ENCODE assay signal across 16 cellular contexts in the genomic region with DNA sequence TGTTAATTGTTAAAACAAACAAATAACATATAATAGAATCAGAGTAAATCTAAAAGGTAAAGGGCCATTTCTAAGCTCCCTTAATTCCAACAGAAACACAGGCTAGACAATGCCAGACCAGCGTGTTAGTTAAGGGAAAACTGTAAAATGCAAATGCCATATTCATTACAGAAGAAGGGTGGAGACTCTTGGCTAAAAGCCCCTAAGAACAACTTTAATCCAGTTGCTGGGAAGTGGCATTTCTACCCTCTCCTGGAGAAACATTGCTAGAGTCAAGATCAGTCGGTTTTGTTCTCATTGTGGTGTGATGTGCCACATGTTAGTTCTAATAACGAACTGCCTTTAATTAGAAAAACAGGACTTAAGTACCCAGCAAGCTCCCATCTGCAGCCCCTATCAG.
DNase-seq lines count a peak whose midpoint lies in the region; ATAC-seq, FAIRE-seq and TF ChIP-seq lines count a peak whose summit lies in the region.
"Had no signal": no experiment of that assay in that cellular context is flagged by ENCODE, and none has a peak within 500 bp of the region (broad histone marks: within the 10 kb centered on the region; RNA-seq: fewer than 3 reads in every experiment).

No MANE protein-coding gene starts in this region.

- H3K27me3 ChIP-seq in H9 (ENCODE audit: insufficient read depth, low read length) = no peaks in the 10 kb centered on the region
- H3K27me3 ChIP-seq in spleen (replicated peaks in 1 of 7) = no peaks in the 10 kb centered on the region

- H2BK20ac ChIP-seq in H9 (ENCODE audit: low read depth, low read length, poor library complexity, severe bottlenecking) = no peak overlapping the region

- no peak overlapping the region for H4K5ac ChIP-seq in H9 (ENCODE audit: insufficient read length, low read depth, low read length)

- no peak for TF ChIP-seq POLR2A in spleen (IDR thresholded peaks at IDR 0.05)

- H3K27ac ChIP-seq in H9 (ENCODE audit: insufficient read length, low read depth, low read length) (no peak overlapping the region), kidney (ENCODE audit: low read depth in 2 of 2, low read length in 2 of 2) (no peak overlapping the region), spleen (peak overlapping the region in 7 of 8 donors; percentile 14 to 53 (median 36))

- H3K4me2 ChIP-seq in H9 (ENCODE audit: insufficient read depth, insufficient read length, low read length) = no peak overlapping the region

- H3K79me1 ChIP-seq in H9 (ENCODE audit: insufficient read depth, low read depth, low read length, poor library complexity, severe bottlenecking) = no peaks in the 10 kb centered on the region

- H2BK120ac ChIP-seq in H9 (ENCODE audit: low read depth, low read length, poor library complexity, severe bottlenecking) = no peak overlapping the region

- peak overlapping the region; percentile 15 for H3K4me3 ChIP-seq in epithelial cell of proximal tubule (ENCODE audit: low read depth, low read length)
- H3K4me3 ChIP-seq in kidney (ENCODE audit: low read length in 2 of 2) = peak overlapping the region; percentile 30 to 36
- H3K4me3 ChIP-seq in spleen = no peak overlapping the region

- H3K27me3 Mint-ChIP-seq in H9 (ENCODE audit: low read depth) = no peaks in the 10 kb centered on the region
- H3K27me3 Mint-ChIP-seq in activated naive CD4-positive, alpha-beta T cell treated with anti-CD3 and anti-CD28 coated beads for 36 hours (ENCODE audit: low read depth) = no peaks in the 10 kb centered on the region
- H3K27me3 Mint-ChIP-seq in effector memory CD8-positive, alpha-beta T cell = no peaks in the 10 kb centered on the region
- H3K27me3 Mint-ChIP-seq: B cell; CD4-positive, alpha-beta T cell had no signal

- no peaks in the 10 kb centered on the region for H3K4me1 ChIP-seq in H9 (ENCODE audit: insufficient read depth, low read length)
- peaks cover 0 to 3% of the 10 kb centered on the region in 2 donors for H3K4me1 ChIP-seq in kidney (ENCODE audit: control insufficient read depth in 1 of 2, insufficient read depth in 1 of 2, low read depth in 1 of 2, low read length in 2 of 2)
- H3K4me1 ChIP-seq in spleen = no peaks in the 10 kb centered on the region

- no peak overlapping the region for H3K9ac ChIP-seq in H9 (ENCODE audit: extremely low read depth, insufficient read length, low read length)
- no peak overlapping the region for H3K9ac ChIP-seq in kidney (ENCODE audit: low read length in 2 of 2)

- H3K36me3 Mint-ChIP-seq in H9 (ENCODE audit: insufficient read depth in 1 of 3, low read depth in 3 of 3) = peaks cover 5 to 19% (median 16%) of the 10 kb centered on the region in 3 experiments; a peak in 6 of 7 replicates
- H3K36me3 Mint-ChIP-seq in activated naive CD4-positive, alpha-beta T cell treated with anti-CD3 and anti-CD28 coated beads for 36 hours (ENCODE audit: low read depth) = no peaks in the 10 kb centered on the region
- no peaks in the 10 kb centered on the region for H3K36me3 Mint-ChIP-seq in effector memory CD8-positive, alpha-beta T cell (ENCODE audit: insufficient read depth)

- no peak overlapping the region for H2BK5ac ChIP-seq in H9 (ENCODE audit: insufficient read length, low read length)

- peak overlapping the region in 2 of 3 experiments; percentile 61 to 80; a peak in 1 of 7 replicates for H3K27ac Mint-ChIP-seq in H9
- H3K27ac Mint-ChIP-seq in activated naive CD4-positive, alpha-beta T cell treated with anti-CD3 and anti-CD28 coated beads for 36 hours = no peak overlapping the region
- no peak overlapping the region for H3K27ac Mint-ChIP-seq in effector memory CD8-positive, alpha-beta T cell
- H3K27ac Mint-ChIP-seq: B cell; CD4-positive, alpha-beta T cell had no signal

- no peak overlapping the region for H4K91ac ChIP-seq in H9 (ENCODE audit: insufficient read length, low read depth, low read length)

- no CpG with 5 or more reads among the region's 3 CpGs for WGBS in H9 (ENCODE audit: extremely low coverage, insufficient read length, low lambda C conversion rate)
- 57 to 83% (median 61%) methylated on average over 3 of the region's 3 CpGs for WGBS in spleen, 5 donors

- no peak overlapping the region for H3K4me3 Mint-ChIP-seq in H9
- no peak overlapping the region for H3K4me3 Mint-ChIP-seq in activated naive CD4-positive, alpha-beta T cell treated with anti-CD3 and anti-CD28 coated beads for 36 hours
- no peak overlapping the region for H3K4me3 Mint-ChIP-seq in effector memory CD8-positive, alpha-beta T cell
- H3K4me3 Mint-ChIP-seq: B cell; CD4-positive, alpha-beta T cell had no signal

- no peak overlapping the region for H2BK12ac ChIP-seq in H9 (ENCODE audit: insufficient read length, low read depth, low read length)

- H2AFZ ChIP-seq in H9 (ENCODE audit: low read length) = no peak overlapping the region

- DNase-seq in H9 (no peak), epithelial cell of proximal tubule (ENCODE audit: low read depth) (no peak), kidney (no peak), spleen (no peak)
- DNase-seq in stimulated activated naive CD4-positive, alpha-beta T cell treated with Interleukin-2 at 50 U/mL for 16 hours (lab: John Stamatoyannopoulos, UW) = no peak
- DNase-seq in activated naive CD4-positive, alpha-beta T cell treated with anti-CD3 and anti-CD28 coated beads for 36 hours = no peak
- no peak for DNase-seq in effector memory CD8-positive, alpha-beta T cell
- DNase-seq: CD4-positive, alpha-beta T cell; DND-41; GDM1; NCI-H2029; NCI-H510A; SHP77 treated with DMSO at 0.1 percent for 48 hours had no signal

- CTCF ChIA-PET in activated naive CD4-positive, alpha-beta T cell treated with anti-CD3 and anti-CD28 coated beads for 36 hours (lab: Charles Lee) = no interaction called here

- H3K23ac ChIP-seq in H9 (ENCODE audit: insufficient read length, low read depth, low read length) = no peak overlapping the region

- no peaks in the 10 kb centered on the region; a peak in 2 of 4 replicates for H3K4me1 Mint-ChIP-seq in H9
- H3K4me1 Mint-ChIP-seq in activated naive CD4-positive, alpha-beta T cell treated with anti-CD3 and anti-CD28 coated beads for 36 hours (ENCODE audit: low read depth) = no peaks in the 10 kb centered on the region
- H3K4me1 Mint-ChIP-seq in effector memory CD8-positive, alpha-beta T cell (ENCODE audit: low read depth in 2 of 2) = no peaks in the 10 kb centered on the region
- H3K4me1 Mint-ChIP-seq: B cell had no signal

- no peak overlapping the region for H3K14ac ChIP-seq in H9 (ENCODE audit: insufficient read depth, low read length)

- TF ChIP-seq CTCF in H9 (conservative IDR thresholded peaks at IDR 0.05) (no peak), epithelial cell of proximal tubule (conservative IDR thresholded peaks at IDR 0.05; ENCODE audit: low read depth, low read length) (peak; percentile 9), kidney (IDR thresholded peaks at IDR 0.05; ENCODE audit: borderline replicate concordance, extremely low read depth, insufficient read depth) (no peak), spleen (IDR thresholded peaks at IDR 0.05 in 8 of 11, conservative IDR thresholded peaks at IDR 0.05 in 3 of 11) (no peak)

- H4K8ac ChIP-seq in H9 (replicated peaks; ENCODE audit: insufficient read length, low read depth, low read length) = no peak overlapping the region

- no peaks in the 10 kb centered on the region for H3K9me3 Mint-ChIP-seq in H9
- peaks cover 7% of the 10 kb centered on the region for H3K9me3 Mint-ChIP-seq in activated naive CD4-positive, alpha-beta T cell treated with anti-CD3 and anti-CD28 coated beads for 36 hours
- H3K9me3 Mint-ChIP-seq in effector memory CD8-positive, alpha-beta T cell = peaks cover 2 to 6% of the 10 kb centered on the region in 2 donors

- H3K9me3 ChIP-seq in H9 (ENCODE audit: control insufficient read depth, low read depth, low read length) (no peaks in the 10 kb centered on the region), kidney (ENCODE audit: control insufficient read depth in 1 of 2, low read length in 2 of 2) (no peaks in the 10 kb centered on the region), spleen (no peaks in the 10 kb centered on the region)

- no peaks in the 10 kb centered on the region for H3K79me2 ChIP-seq in H9 (ENCODE audit: insufficient read depth, low read length)

- no peak overlapping the region for H2AK5ac ChIP-seq in H9 (ENCODE audit: insufficient read length, low read length)

- no peak overlapping the region for H3K56ac ChIP-seq in H9 (ENCODE audit: insufficient read length, low read depth, low read length)

- H3K18ac ChIP-seq in H9 (ENCODE audit: insufficient read length, low read depth, low read length) = no peak overlapping the region

- H3K4ac ChIP-seq in H9 (ENCODE audit: low read depth, low read length) = no peak overlapping the region

- no peaks in the 10 kb centered on the region for H4K20me1 ChIP-seq in H9 (ENCODE audit: control insufficient read depth, insufficient read depth, insufficient read length)

- intact Hi-C loops in kidney (cut with DNase I) (no loop called here), spleen (cut with DNase I; ENCODE audit: low total_unique reads) (no loop called here)
- intact Hi-C loops in activated naive CD4-positive, alpha-beta T cell treated with anti-CD3 and anti-CD28 coated beads for 36 hours (cut with micrococcal nuclease) = no loop called here

- H2BK15ac ChIP-seq in H9 (ENCODE audit: low read depth, low read length) = no peak overlapping the region

- ATAC-seq in effector memory CD8-positive, alpha-beta T cell (replicated peaks) = no peak
- no peak for ATAC-seq in HG02588 (IDR thresholded peaks at IDR 0.05; ENCODE audit: unreplicated experiment)

- FAIRE-seq in kidney (lab: Jason Lieb, UNC) = no peak
- FAIRE-seq: D721Med had no signal

- no peaks in the 10 kb centered on the region for H3K23me2 ChIP-seq in H9 (ENCODE audit: insufficient read length, low read depth, low read length, poor library complexity, severe bottlenecking)

- no peak overlapping the region for H3T11ph ChIP-seq in H9 (ENCODE audit: low read length)

- H3K36me3 ChIP-seq in kidney (ENCODE audit: control insufficient read depth in 1 of 2, insufficient read depth in 2 of 2, low read length in 2 of 2) = no peaks in the 10 kb centered on the region
- H3K36me3 ChIP-seq in spleen = no peaks in the 10 kb centered on the region

Comparison
In these comparisons a context has a peak if more than half of its experiments do, and no peak if none do; other contexts are left out.
1. H3K27ac ChIP-seq: peak in spleen (7 of 8); none in H9 (single experiment) and kidney (0 of 2).
2. H3K27ac Mint-ChIP-seq: peak in H9 (2 of 3); none in activated naive CD4-positive, alpha-beta T cell treated with anti-CD3 and anti-CD28 coated beads for 36 hours (single experiment) and effector memory CD8-positive, alpha-beta T cell (0 of 2).
3. H3K4me3 ChIP-seq: peak in epithelial cell of proximal tubule (single experiment) and kidney (2 of 2); none in spleen (0 of 8).